In the genomic region with DNA sequence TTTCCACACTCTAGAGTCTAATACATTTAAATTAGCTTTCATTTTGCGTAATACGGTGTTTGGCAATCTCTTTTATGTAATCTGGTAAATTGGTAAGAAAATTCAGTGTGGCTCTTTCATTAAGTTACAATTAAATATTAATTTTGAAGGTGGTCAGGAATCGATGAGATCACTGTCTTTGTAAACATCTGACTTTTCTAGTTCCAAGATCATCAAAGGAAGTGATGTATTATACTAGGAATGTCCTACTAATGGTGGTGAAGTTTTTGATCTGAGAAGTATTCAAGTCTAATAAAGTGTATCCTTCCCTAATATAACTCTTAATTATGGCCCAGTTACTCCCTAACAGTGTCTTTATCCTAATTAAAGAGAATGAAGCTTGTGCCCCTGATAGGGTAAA, we compare ENCODE assay signal across 11 cellular contexts. TPM values are rescaled to one million over a fixed set of nuclear protein-coding genes. Genes with fewer than 3 reads are reported as not detected.
A peak's percentile ranks its signal among the peaks of the same experiment; 100 is the strongest.
DNase-seq lines count a peak whose midpoint lies in the region; ATAC-seq, FAIRE-seq and TF ChIP-seq lines count a peak whose summit lies in the region.
"Had no signal": no experiment of that assay in that cellular context is flagged by ENCODE, and none has a peak within 500 bp of the region (broad histone marks: within the 10 kb centered on the region; RNA-seq: fewer than 3 reads in every experiment).

No MANE protein-coding gene starts in this region.

- TF ChIP-seq EP300 in HepG2 (IDR thresholded peaks at IDR 0.05; ENCODE audit: low read depth in 2 of 2, low read length in 2 of 2): no peak
- no peak for TF ChIP-seq EP300 in HepG2 (CRISPR knock-in tag; IDR thresholded peaks at IDR 0.05; ENCODE audit: borderline replicate concordance)

- in situ Hi-C loops in HepG2 (cut with HindIII; ENCODE audit: extremely low pct_ligation_motif_present, low pct_unique_long_range_greater_than_20kb): no loop called here

- no peak overlapping the region for H2AFZ ChIP-seq in HepG2 (ENCODE audit: low read length)

- TF ChIP-seq POLR2A in heart left ventricle (IDR thresholded peaks at IDR 0.05) (no peak), HepG2 (IDR thresholded peaks at IDR 0.05; ENCODE audit: insufficient read depth in 1 of 2, low read depth in 2 of 2, low read length in 2 of 2) (no peak)

- peaks cover 7 to 73% (median 50%) of the 10 kb centered on the region in 12 donors for H3K4me1 ChIP-seq in heart left ventricle
- peaks cover 70% of the 10 kb centered on the region for H3K4me1 ChIP-seq in HepG2 (ENCODE audit: insufficient read depth, low read length)
- H3K4me1 ChIP-seq in upper lobe of right lung: peaks cover 43% of the 10 kb centered on the region

- POLR2A ChIA-PET in HepG2 (lab: Yijun Ruan, JAX): no interaction called here

- ATAC-seq in heart left ventricle (no peak), HepG2 (no peak), upper lobe of right lung (no peak)
- ATAC-seq: activated CD8-positive, alpha-beta T cell treated with anti-CD3 and anti-CD28 coated beads for 36 hours had no signal

- CTCF ChIA-PET in HepG2 (lab: Yijun Ruan, JAX; ENCODE audit: low intra/inter-chr PET ratio, low total read pairs): no interaction called here

- no peak for DNase-seq in heart left ventricle
- no peak for DNase-seq in cardiac septum (ENCODE audit: low spot score)
- DNase-seq in astrocyte of the hippocampus (ENCODE audit: low read depth, low spot score): peak; percentile 51
- DNase-seq in HepG2 (ENCODE audit: low spot score): no peak
- DNase-seq in upper lobe of right lung: no peak
- no peak for DNase-seq in NCI-H446 (lab: John Stamatoyannopoulos, UW)
- no peak for DNase-seq in GOT3 (lab: John Stamatoyannopoulos, UW)
- no peak for DNase-seq in NCI-H2029 (lab: John Stamatoyannopoulos, UW)
- DNase-seq: activated CD8-positive, alpha-beta T cell treated with anti-CD3 and anti-CD28 coated beads for 36 hours; NCI-H146 had no signal

- FAIRE-seq in HepG2 (lab: Jason Lieb, UNC): no peak

- TF ChIP-seq RAD21 in HepG2 (CRISPR knock-in tag; IDR thresholded peaks at IDR 0.05): no peak

- H3K27ac ChIP-seq in heart left ventricle (peak overlapping the region; percentile 92 to 98 (median 96)), HepG2 (ENCODE audit: extremely low read length, insufficient read depth, low read length) (no peak overlapping the region), upper lobe of right lung (peak overlapping the region; percentile 93)

- H3K27me3 ChIP-seq in heart left ventricle (no peaks in the 10 kb centered on the region), HepG2 (ENCODE audit: control insufficient read depth in 1 of 2, insufficient read depth in 2 of 2, low read length in 2 of 2) (no peaks in the 10 kb centered on the region), upper lobe of right lung (no peaks in the 10 kb centered on the region)

- no TSS peak for BruUV-seq in HepG2 (replicated peaks; lab: Mats Ljungman, UMichigan)

- H3K9me3 ChIP-seq in heart left ventricle (no peaks in the 10 kb centered on the region), HepG2 (ENCODE audit: low read length) (no peaks in the 10 kb centered on the region), upper lobe of right lung (no peaks in the 10 kb centered on the region)

- H3K79me2 ChIP-seq in HepG2 (ENCODE audit: insufficient read depth, low read length): peaks cover 70% of the 10 kb centered on the region

- H4K20me1 ChIP-seq in HepG2 (ENCODE audit: insufficient read depth, low read length): peaks cover 21% of the 10 kb centered on the region; the same call in 1 of the 2 replicates

- H3K36me3 ChIP-seq in heart left ventricle (no peaks in the 10 kb centered on the region), HepG2 (replicated peaks in 1 of 2; ENCODE audit: control insufficient read depth in 1 of 2, insufficient read depth in 2 of 2, low read length in 2 of 2) (no peaks in the 10 kb centered on the region), upper lobe of right lung (no peaks in the 10 kb centered on the region)

- peak overlapping the region; percentile 72 to 99 (median 93) for H3K4me3 ChIP-seq in heart left ventricle
- peak overlapping the region; percentile 70 to 89 (median 88); a peak in 5 of 6 replicates for H3K4me3 ChIP-seq in HepG2 (replicated peaks in 1 of 3; ENCODE audit: insufficient read depth in 1 of 3, low read depth in 2 of 3, low read length in 3 of 3)
- peak overlapping the region; percentile 91 for H3K4me3 ChIP-seq in upper lobe of right lung

- H3K9ac ChIP-seq in HepG2 (ENCODE audit: insufficient read depth, low read depth, low read length): peak overlapping the region; percentile 94; the same call in 1 of the 2 replicates

- H3K4me2 ChIP-seq in HepG2 (ENCODE audit: low read depth, low read length): peak overlapping the region; percentile 89

- WGBS in heart left ventricle, 4 donors: 39 to 56% (median 50%) methylated on average over 3 of the region's 3 CpGs
- WGBS in HepG2 (ENCODE audit: low lambda C conversion rate): 50% methylated on average over 3 of the region's 3 CpGs

- intact Hi-C loops in heart left ventricle (cut with DNase I): loop anchor here in 5 of 10 donors (5.0 to 10.0 kb wide), 4 partner anchors 41 to 87 kb away; no protein-coding TSS in a partner anchor
- intact Hi-C loops in cardiac septum (cut with DNase I): no loop called here
- intact Hi-C loops in HepG2 (cut with micrococcal nuclease; ENCODE audit: unreplicated experiment): loop anchor here (5.0 kb wide), 1 partner anchor 51 kb away; no protein-coding TSS in a partner anchor
- intact Hi-C loops in upper lobe of right lung (cut with DNase I): no loop called here

- no peak for TF ChIP-seq CTCF in heart left ventricle (IDR thresholded peaks at IDR 0.05)
- no peak for TF ChIP-seq CTCF in HepG2 (CRISPR knock-in tag; IDR thresholded peaks at IDR 0.05)
- TF ChIP-seq CTCF in upper lobe of right lung (IDR thresholded peaks at IDR 0.05): no peak

RNA-seq across cellular contexts. Expression of a gene that starts 1.1 kb away (rescaled TPM):
- 1 to 10 TPM in 1 of 9 donors, under 1 TPM in 1, not detected in 7; 0.43 to 1.1 TPM for total RNA-seq in heart left ventricle
- under 1 TPM in 1 of 2 donors, not detected in 1; 0.17 TPM for polyA plus RNA-seq in heart left ventricle
- not detected for total RNA-seq in cardiac septum
- 0.46 TPM in 1 of 2 replicates, not detected in the other for total RNA-seq in HepG2 (2016; rRNA removed; fragmentation: Illumina TruSeq; extraction: Trizol)
- 0.71 and 1.1 TPM in 2 replicates for total RNA-seq in HepG2 (2016; cell fraction: cytosol; rRNA removed; fragmentation: Illumina TruSeq; extraction: Trizol; ENCODE audit: low read depth)
- total RNA-seq in HepG2 (2016; cell fraction: insoluble cytoplasmic fraction; rRNA removed; fragmentation: Illumina TruSeq; extraction: Trizol): 0.37 TPM in 1 of 2 replicates, not detected in the other
- total RNA-seq in HepG2 (2016; cell fraction: membrane; rRNA removed; fragmentation: Illumina TruSeq; extraction: Trizol): 0.49 and 0.83 TPM in 2 replicates
- total RNA-seq in HepG2 (2016; cell fraction: nucleus; rRNA removed; fragmentation: Illumina TruSeq; extraction: Trizol): 1.1 and 1.6 TPM in 2 replicates
- 0.03 and 0.14 TPM in 2 replicates for polyA plus RNA-seq in HepG2 (2011; rRNA removed)
- 0.04 and 0.09 TPM in 2 replicates for polyA plus RNA-seq in HepG2 (2011; cell fraction: cytosol; rRNA removed)
- polyA plus RNA-seq in HepG2 (2011; cell fraction: nucleus; rRNA removed): not detected in 2 replicates
- 0.42 TPM in 1 of 2 replicates, not detected in the other for polyA plus RNA-seq in HepG2 (2012)
- 0.34 TPM in 1 of 2 replicates, not detected in the other for polyA plus RNA-seq in HepG2 (2016; cell fraction: cytosol; fragmentation: Illumina TruSeq; extraction: Trizol; ENCODE audit: low read depth)
- polyA plus RNA-seq in HepG2 (2016; cell fraction: insoluble cytoplasmic fraction; fragmentation: Illumina TruSeq; extraction: Trizol; ENCODE audit: low read depth): not detected in 2 replicates
- polyA plus RNA-seq in HepG2 (2016; cell fraction: membrane; fragmentation: Illumina TruSeq; extraction: Trizol; ENCODE audit: low read depth): not detected in 2 replicates
- not detected in 2 replicates for polyA plus RNA-seq in HepG2 (2016; cell fraction: nucleus; fragmentation: Illumina TruSeq; extraction: Trizol; ENCODE audit: insufficient read depth, low read depth)
- polyA minus RNA-seq in HepG2 (2011; rRNA and poly(A)+ RNA removed; ENCODE audit: low replicate concordance): 0.32 and 1.1 TPM in 2 replicates
- 1.1 TPM in 1 of 2 replicates, not detected in the other for polyA minus RNA-seq in HepG2 (2011; cell fraction: cytosol; rRNA and poly(A)+ RNA removed)
- 3.4 and 3.6 TPM in 2 replicates for polyA minus RNA-seq in HepG2 (2011; cell fraction: nucleus; rRNA and poly(A)+ RNA removed)
- total RNA-seq in upper lobe of right lung: 0.75 TPM
- total RNA-seq: activated CD8-positive, alpha-beta T cell treated with anti-CD3 and anti-CD28 coated beads for 36 hours had no signal
- polyA plus RNA-seq: CD14-positive monocyte had no signal

RNA-seq across cellular contexts. Expression of a gene that starts 2.2 kb away (rescaled TPM):
- total RNA-seq in heart left ventricle (10 to 100 TPM; 42.9 to 75.7 (median 57.1) TPM), cardiac septum (51.0 TPM), HepG2 (2016; rRNA removed; fragmentation: Illumina TruSeq; extraction: Trizol) (66.4 and 84.6 TPM in 2 replicates), upper lobe of right lung (73.2 TPM)
- polyA plus RNA-seq in heart left ventricle (10 to 100 TPM; 16.1 to 49.5 TPM), HepG2 (2011; rRNA removed) (42.8 and 47.6 TPM in 2 replicates)
- 64.1 and 70.2 TPM in 2 replicates for total RNA-seq in HepG2 (2016; cell fraction: cytosol; rRNA removed; fragmentation: Illumina TruSeq; extraction: Trizol; ENCODE audit: low read depth)
- 64.3 and 82.0 TPM in 2 replicates for total RNA-seq in HepG2 (2016; cell fraction: insoluble cytoplasmic fraction; rRNA removed; fragmentation: Illumina TruSeq; extraction: Trizol)
- total RNA-seq in HepG2 (2016; cell fraction: membrane; rRNA removed; fragmentation: Illumina TruSeq; extraction: Trizol): 93.5 and 98.5 TPM in 2 replicates
- total RNA-seq in HepG2 (2016; cell fraction: nucleus; rRNA removed; fragmentation: Illumina TruSeq; extraction: Trizol): 42.1 and 53.1 TPM in 2 replicates
- polyA plus RNA-seq in HepG2 (2011; cell fraction: cytosol; rRNA removed): 36.3 and 39.4 TPM in 2 replicates
- polyA plus RNA-seq in HepG2 (2011; cell fraction: nucleus; rRNA removed): 30.4 and 34.1 TPM in 2 replicates
- polyA plus RNA-seq in HepG2 (2012): 57.1 and 80.5 TPM in 2 replicates
- 73.6 and 85.5 TPM in 2 replicates for polyA plus RNA-seq in HepG2 (2016; cell fraction: cytosol; fragmentation: Illumina TruSeq; extraction: Trizol; ENCODE audit: low read depth)
- 81.6 and 82.7 TPM in 2 replicates for polyA plus RNA-seq in HepG2 (2016; cell fraction: insoluble cytoplasmic fraction; fragmentation: Illumina TruSeq; extraction: Trizol; ENCODE audit: low read depth)
- 79.3 and 86.2 TPM in 2 replicates for polyA plus RNA-seq in HepG2 (2016; cell fraction: membrane; fragmentation: Illumina TruSeq; extraction: Trizol; ENCODE audit: low read depth)
- polyA plus RNA-seq in HepG2 (2016; cell fraction: nucleus; fragmentation: Illumina TruSeq; extraction: Trizol; ENCODE audit: insufficient read depth, low read depth): 44.8 and 45.2 TPM in 2 replicates
- 36.4 and 43.0 TPM in 2 replicates for polyA minus RNA-seq in HepG2 (2011; rRNA and poly(A)+ RNA removed; ENCODE audit: low replicate concordance)
- 45.0 and 52.9 TPM in 2 replicates for polyA minus RNA-seq in HepG2 (2011; cell fraction: cytosol; rRNA and poly(A)+ RNA removed)
- polyA minus RNA-seq in HepG2 (2011; cell fraction: nucleus; rRNA and poly(A)+ RNA removed): 135 and 139 TPM in 2 replicates
